8 cellular contexts compared by ENCODE assay signal in the genomic region with DNA sequence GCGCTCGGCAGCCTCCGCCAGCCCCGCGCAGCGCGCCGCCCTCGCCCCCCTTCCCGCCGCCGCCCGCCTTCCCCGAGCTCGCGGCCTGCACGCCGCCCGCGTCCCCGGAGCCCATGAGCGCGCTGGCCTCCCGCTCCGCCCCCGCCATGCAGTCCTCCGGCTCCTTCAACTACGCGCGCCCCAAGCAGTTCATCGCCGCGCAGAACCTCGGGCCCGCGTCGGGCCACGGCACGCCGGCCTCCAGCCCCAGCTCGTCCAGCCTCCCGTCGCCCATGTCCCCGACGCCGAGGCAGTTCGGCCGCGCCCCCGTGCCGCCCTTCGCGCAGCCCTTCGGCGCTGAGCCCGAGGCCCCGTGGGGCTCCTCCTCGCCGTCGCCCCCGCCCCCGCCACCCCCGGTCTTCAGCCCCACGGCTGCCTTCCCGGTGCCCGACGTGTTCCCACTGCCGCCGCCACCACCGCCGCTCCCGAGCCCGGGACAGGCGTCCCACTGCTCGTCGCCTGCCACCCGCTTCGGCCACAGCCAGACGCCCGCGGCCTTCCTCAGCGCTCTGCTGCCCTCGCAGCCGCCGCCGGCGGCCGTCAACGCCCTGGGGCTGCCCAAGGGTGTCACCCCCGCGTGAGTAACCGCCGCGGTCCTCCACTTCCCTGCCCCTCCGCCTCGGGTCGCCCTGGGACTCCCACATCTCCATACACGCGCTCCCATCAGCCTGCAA.
DNase-seq lines count a peak whose midpoint lies in the region; ATAC-seq and TF ChIP-seq lines count a peak whose summit lies in the region.

No MANE protein-coding gene starts in this region.

- H3K9me3 Mint-ChIP-seq in T-helper 1 cell treated with Interleukin-12 subunit alpha and Interleukin-12 subunit beta and Interleukin-4 antibody, amounts not matched to agents 30 μg/mL and 1 μg/mL, for 36 hours = no peaks in the 10 kb centered on the region
- H3K9me3 Mint-ChIP-seq in endothelial cell (ENCODE audit: unreplicated experiment) = no peaks in the 10 kb centered on the region
- H3K9me3 Mint-ChIP-seq in naive thymus-derived CD8-positive, alpha-beta T cell = peaks cover 0 to 3% (median 0%) of the 10 kb centered on the region in 9 donors
- no peaks in the 10 kb centered on the region for H3K9me3 Mint-ChIP-seq in Caco-2 (ENCODE audit: unreplicated experiment)

- H3K36me3 ChIP-seq in aorta (ENCODE audit: control insufficient read depth in 1 of 2, insufficient read depth in 2 of 2, low read length in 1 of 2) (peaks cover 0 to 7% of the 10 kb centered on the region in 2 donors), Caco-2 (ENCODE audit: control insufficient read depth, insufficient read depth, low read length) (no peaks in the 10 kb centered on the region)

- H3K4me1 Mint-ChIP-seq in T-helper 1 cell treated with Interleukin-12 subunit alpha and Interleukin-12 subunit beta and Interleukin-4 antibody, amounts not matched to agents 30 μg/mL and 1 μg/mL, for 36 hours (ENCODE audit: low read depth) = peaks cover 16% of the 10 kb centered on the region
- H3K4me1 Mint-ChIP-seq in endothelial cell (ENCODE audit: unreplicated experiment) (peaks cover 3% of the 10 kb centered on the region), Caco-2 (ENCODE audit: low read depth, unreplicated experiment) (peaks cover 9% of the 10 kb centered on the region)
- H3K4me1 Mint-ChIP-seq in naive thymus-derived CD8-positive, alpha-beta T cell = peaks cover 4 to 39% (median 7%) of the 10 kb centered on the region in 4 donors

- no peaks in the 10 kb centered on the region for H3K9me3 ChIP-seq in aorta (ENCODE audit: control insufficient read depth, low read length)
- H3K9me3 ChIP-seq in Caco-2 = no peaks in the 10 kb centered on the region

- H3K27me3 Mint-ChIP-seq in T-helper 1 cell treated with Interleukin-12 subunit alpha and Interleukin-12 subunit beta and Interleukin-4 antibody, amounts not matched to agents 30 μg/mL and 1 μg/mL, for 36 hours (ENCODE audit: low read depth) = peaks cover 70% of the 10 kb centered on the region
- H3K27me3 Mint-ChIP-seq in endothelial cell (ENCODE audit: unreplicated experiment) (no peaks in the 10 kb centered on the region), Caco-2 (ENCODE audit: insufficient read depth, unreplicated experiment) (no peaks in the 10 kb centered on the region)
- H3K27me3 Mint-ChIP-seq in naive thymus-derived CD8-positive, alpha-beta T cell = peaks cover 46 to 82% (median 51%) of the 10 kb centered on the region in 5 donors

- peak overlapping the region in 1 of 2 donors; percentile 11 for H3K4me3 ChIP-seq in aorta (ENCODE audit: low read length in 2 of 2)
- H3K4me3 ChIP-seq in Caco-2 (ENCODE audit: low read depth, low read length) = no peak overlapping the region

- H3K4me3 Mint-ChIP-seq in T-helper 1 cell treated with Interleukin-12 subunit alpha and Interleukin-12 subunit beta and Interleukin-4 antibody, amounts not matched to agents 30 μg/mL and 1 μg/mL, for 36 hours = peak overlapping the region; percentile 82
- H3K4me3 Mint-ChIP-seq in endothelial cell (ENCODE audit: unreplicated experiment) (peak overlapping the region; percentile 92), Caco-2 (ENCODE audit: unreplicated experiment) (no peak overlapping the region)
- H3K4me3 Mint-ChIP-seq in naive thymus-derived CD8-positive, alpha-beta T cell = peak overlapping the region; percentile 58 to 89 (median 83)

- peak; percentile 83 for DNase-seq in Right ventricle myocardium inferior (ENCODE audit: missing footprints)
- DNase-seq in cardiac septum (ENCODE audit: low spot score) = no peak
- peak; percentile 51 for DNase-seq in endothelial cell (ENCODE audit: low spot score)
- peak in 5 of 10 donors; percentile 5 to 24 (median 17) for DNase-seq in naive thymus-derived CD8-positive, alpha-beta T cell
- peak; percentile 74 to 88 for DNase-seq in aorta
- no peak for DNase-seq in Caco-2
- DNase-seq in NCI-H345 treated with DMSO at 0.1 percent for 48 hours (lab: John Stamatoyannopoulos, UW; ENCODE audit: unreplicated experiment) = no peak

- peaks cover 7 to 12% of the 10 kb centered on the region in 2 donors for H3K4me1 ChIP-seq in aorta (ENCODE audit: control insufficient read depth in 1 of 2, insufficient read depth in 2 of 2, low read length in 2 of 2)
- H3K4me1 ChIP-seq in Caco-2 = peaks cover 21% of the 10 kb centered on the region

- peaks cover 4% of the 10 kb centered on the region for H3K36me3 Mint-ChIP-seq in T-helper 1 cell treated with Interleukin-12 subunit alpha and Interleukin-12 subunit beta and Interleukin-4 antibody, amounts not matched to agents 30 μg/mL and 1 μg/mL, for 36 hours (ENCODE audit: low read depth)
- peaks cover 3% of the 10 kb centered on the region for H3K36me3 Mint-ChIP-seq in endothelial cell (ENCODE audit: low read depth, unreplicated experiment)
- peaks cover 0 to 2% (median 0%) of the 10 kb centered on the region in 3 donors for H3K36me3 Mint-ChIP-seq in naive thymus-derived CD8-positive, alpha-beta T cell
- peaks cover 12% of the 10 kb centered on the region for H3K36me3 Mint-ChIP-seq in Caco-2 (ENCODE audit: insufficient read depth, unreplicated experiment)

- no TSS peak for BruUV-seq in Caco-2 (replicated peaks; lab: Mats Ljungman, UMichigan)

- 8 to 20% methylated on average over 74 to 99 of the region's 99 CpGs for WGBS in aorta, 2 donors

- H3K27ac Mint-ChIP-seq in T-helper 1 cell treated with Interleukin-12 subunit alpha and Interleukin-12 subunit beta and Interleukin-4 antibody, amounts not matched to agents 30 μg/mL and 1 μg/mL, for 36 hours = no peak overlapping the region
- H3K27ac Mint-ChIP-seq in endothelial cell (ENCODE audit: unreplicated experiment) (peak overlapping the region; percentile 49), Caco-2 (ENCODE audit: unreplicated experiment) (no peak overlapping the region)
- peak overlapping the region in 3 of 10 donors; percentile 22 to 68 (median 60) for H3K27ac Mint-ChIP-seq in naive thymus-derived CD8-positive, alpha-beta T cell

- TF ChIP-seq CTCF in endothelial cell (IDR thresholded peaks at IDR 0.05; ENCODE audit: unreplicated experiment) (no peak), Caco-2 (IDR thresholded peaks at IDR 0.05; ENCODE audit: insufficient read depth in 1 of 2, low read depth in 1 of 2, low read length in 1 of 2, severe bottlenecking in 1 of 2, unreplicated experiment in 1 of 2) (no peak)

- ATAC-seq in Right ventricle myocardium inferior = peak; percentile 82
- peak; percentile 62 to 85 for ATAC-seq in naive thymus-derived CD8-positive, alpha-beta T cell
- peak; percentile 77 for ATAC-seq in aorta (ENCODE audit: low FRiP score)

- H3K27me3 ChIP-seq in aorta (ENCODE audit: control insufficient read depth in 1 of 2, insufficient read depth in 2 of 2, low read length in 1 of 2) (no peaks in the 10 kb centered on the region), Caco-2 (replicated peaks; ENCODE audit: control insufficient read depth, insufficient read depth, low read length) (no peaks in the 10 kb centered on the region)

- POLR2A ChIA-PET in naive thymus-derived CD8-positive, alpha-beta T cell (lab: Charles Lee) = no interaction called here
- POLR2A ChIA-PET in Caco-2 (lab: Charles Lee) = no interaction called here

- CTCF ChIA-PET in Caco-2 (lab: Charles Lee) = no interaction called here

- intact Hi-C loops in Right ventricle myocardium inferior (cut with DNase I) = loop anchor here (5.0 kb wide), 1 partner anchor 46 kb away; no protein-coding TSS in a partner anchor
- intact Hi-C loops in cardiac septum (cut with DNase I) = no loop called here
- intact Hi-C loops in aorta (cut with DNase I) = loop anchor here in 1 of 2 donors (5.0 kb wide), 1 partner anchor 46 kb away; no protein-coding TSS in a partner anchor
- intact Hi-C loops in Caco-2 (cut with micrococcal nuclease; ENCODE audit: unreplicated experiment) = no loop called here

- H3K27ac ChIP-seq in aorta (ENCODE audit: low read depth in 1 of 2, low read length in 2 of 2) = peak overlapping the region; percentile 79 to 91

Comparison
In these comparisons a context has a peak if more than half of its experiments do, and no peak if none do; other contexts are left out.
1. DNase-seq: peak in Right ventricle myocardium inferior (single experiment), endothelial cell (single experiment) and aorta (2 of 2); none in cardiac septum (single experiment), Caco-2 (0 of 2) and NCI-H345 treated with DMSO at 0.1 percent for 48 hours (single experiment).
2. Peak in every context shown above with its lines, with median percentiles within 50 percentile points of each other: ATAC-seq.